In the genomic region with DNA sequence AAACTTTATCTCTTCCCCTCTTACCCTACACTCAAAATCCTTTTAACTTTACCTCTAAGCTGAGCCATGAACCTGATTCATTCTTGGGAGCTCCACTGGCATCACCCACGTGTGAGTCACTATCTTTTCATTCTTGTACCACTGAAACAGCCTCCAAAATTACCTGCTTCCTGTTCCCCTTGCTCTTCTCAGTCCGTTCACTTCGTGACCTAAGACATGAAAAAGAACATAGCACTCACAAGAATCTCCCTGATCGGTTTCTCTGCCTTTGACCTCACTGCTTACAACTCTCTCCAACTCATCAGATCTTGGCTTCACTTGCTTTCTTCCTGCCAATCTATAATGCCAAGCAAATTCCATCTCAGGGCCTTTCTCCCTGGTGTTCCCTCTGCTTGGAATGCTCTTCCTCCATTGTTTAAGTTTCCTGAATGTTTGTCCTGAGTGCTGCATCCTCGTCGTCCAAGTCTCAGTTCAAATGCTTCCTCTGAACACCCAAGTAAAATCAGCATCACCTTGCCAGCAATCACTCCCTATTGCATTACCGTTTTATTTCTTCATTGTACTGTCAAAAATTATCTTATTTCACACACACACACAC, we compare ENCODE assay signal across 8 cellular contexts. TPM values are rescaled to one million over a fixed set of nuclear protein-coding genes. Genes with fewer than 3 reads are reported as not detected.
A peak's percentile ranks its signal among the peaks of the same experiment; 100 is the strongest.
DNase-seq lines count a peak whose midpoint lies in the region; ATAC-seq and TF ChIP-seq lines count a peak whose summit lies in the region.

No MANE protein-coding gene starts in this region.

- H2AFZ ChIP-seq in neural progenitor cell (replicated peaks): no peak overlapping the region

- H3K4me1 ChIP-seq in neural progenitor cell: peaks cover 6% of the 10 kb centered on the region

- H3F3A ChIP-seq in neural progenitor cell (ENCODE audit: low read depth): no peaks in the 10 kb centered on the region

- peak overlapping the region; percentile 1 for H3K27ac Mint-ChIP-seq in activated T-cell treated with anti-CD3 and anti-CD28 coated beads, Interleukin-2, amount 50 U/mL, for 72 hours
- peak overlapping the region; percentile 63 to 64 for H3K27ac Mint-ChIP-seq in natural killer cell treated with Interleukin-12 subunit alpha and Interleukin-12 subunit beta and Interleukin-15 and Interleukin-18, amount 100 ng/mL, for 72 hours
- no peak overlapping the region for H3K27ac Mint-ChIP-seq in neural progenitor cell

- no peak overlapping the region for H3K27ac ChIP-seq in neural progenitor cell

- H3K4me1 Mint-ChIP-seq in activated T-cell treated with anti-CD3 and anti-CD28 coated beads, Interleukin-2, amount 50 U/mL, for 72 hours (ENCODE audit: low read depth): peaks cover 35% of the 10 kb centered on the region
- H3K4me1 Mint-ChIP-seq in natural killer cell treated with Interleukin-12 subunit alpha and Interleukin-12 subunit beta and Interleukin-15 and Interleukin-18, amount 100 ng/mL, for 72 hours (ENCODE audit: low read depth in 2 of 2): peaks cover 38 to 57% of the 10 kb centered on the region in 2 donors
- peaks cover 2% of the 10 kb centered on the region for H3K4me1 Mint-ChIP-seq in neural progenitor cell

- peak; percentile 71 for ATAC-seq in GM18907 (IDR thresholded peaks at IDR 0.05; ENCODE audit: unreplicated experiment)
- peak; percentile 74 for ATAC-seq in HG03064 (IDR thresholded peaks at IDR 0.05; ENCODE audit: low read depth, unreplicated experiment)
- peak; percentile 97 to 98 for ATAC-seq in activated T-cell treated with anti-CD3 and anti-CD28 coated beads, Interleukin-2, amount 50 U/mL, for 72 hours (replicated peaks in 1 of 2)
- ATAC-seq in natural killer cell treated with Interleukin-12 subunit alpha and Interleukin-12 subunit beta and Interleukin-15 and Interleukin-18, amount 100 ng/mL, for 72 hours: peak in 1 of 2 donors; percentile 84
- no peak for ATAC-seq in HG03521 (IDR thresholded peaks at IDR 0.05; ENCODE audit: unreplicated experiment)

- H3K27me3 ChIP-seq in neural progenitor cell: no peaks in the 10 kb centered on the region

- H3K4me3 ChIP-seq in neural progenitor cell: no peak overlapping the region

- no peak overlapping the region for H3K9ac ChIP-seq in neural progenitor cell

- peaks cover 3 to 5% of the 10 kb centered on the region in 2 donors for H3K36me3 Mint-ChIP-seq in activated T-cell treated with anti-CD3 and anti-CD28 coated beads, Interleukin-2, amount 50 U/mL, for 72 hours (ENCODE audit: insufficient read depth in 2 of 2)
- peaks cover 15% of the 10 kb centered on the region for H3K36me3 Mint-ChIP-seq in natural killer cell treated with Interleukin-12 subunit alpha and Interleukin-12 subunit beta and Interleukin-15 and Interleukin-18, amount 100 ng/mL, for 72 hours
- H3K36me3 Mint-ChIP-seq in neural progenitor cell: no peaks in the 10 kb centered on the region

- no peak overlapping the region for H3K4me2 ChIP-seq in neural progenitor cell

- no peaks in the 10 kb centered on the region for H3K9me3 Mint-ChIP-seq in activated T-cell treated with anti-CD3 and anti-CD28 coated beads, Interleukin-2, amount 50 U/mL, for 72 hours
- no peaks in the 10 kb centered on the region for H3K9me3 Mint-ChIP-seq in natural killer cell treated with Interleukin-12 subunit alpha and Interleukin-12 subunit beta and Interleukin-15 and Interleukin-18, amount 100 ng/mL, for 72 hours
- no peaks in the 10 kb centered on the region for H3K9me3 Mint-ChIP-seq in neural progenitor cell

- H4K20me1 ChIP-seq in neural progenitor cell (ENCODE audit: low read depth): no peaks in the 10 kb centered on the region

- in situ Hi-C loops in KBM-7 (cut with MboI; ENCODE audit: low pct_unique_long_range_greater_than_20kb, low sequenced_read_pairs): no loop called here

- no peak for TF ChIP-seq CTCF in neural progenitor cell (IDR thresholded peaks at IDR 0.05)

- no peaks in the 10 kb centered on the region for H3K79me2 ChIP-seq in neural progenitor cell (ENCODE audit: low read depth)

- no peaks in the 10 kb centered on the region for H3K36me3 ChIP-seq in neural progenitor cell

- H3K4me3 Mint-ChIP-seq in activated T-cell treated with anti-CD3 and anti-CD28 coated beads, Interleukin-2, amount 50 U/mL, for 72 hours: peak overlapping the region; percentile 50 to 62
- H3K4me3 Mint-ChIP-seq in natural killer cell treated with Interleukin-12 subunit alpha and Interleukin-12 subunit beta and Interleukin-15 and Interleukin-18, amount 100 ng/mL, for 72 hours: peak overlapping the region; percentile 43
- H3K4me3 Mint-ChIP-seq in neural progenitor cell: no peak overlapping the region

- H3K27me3 Mint-ChIP-seq in activated T-cell treated with anti-CD3 and anti-CD28 coated beads, Interleukin-2, amount 50 U/mL, for 72 hours (ENCODE audit: low read depth): no peaks in the 10 kb centered on the region
- H3K27me3 Mint-ChIP-seq in natural killer cell treated with Interleukin-12 subunit alpha and Interleukin-12 subunit beta and Interleukin-15 and Interleukin-18, amount 100 ng/mL, for 72 hours: no peaks in the 10 kb centered on the region
- peaks cover 2% of the 10 kb centered on the region for H3K27me3 Mint-ChIP-seq in neural progenitor cell (ENCODE audit: insufficient read depth, low read depth)

- DNase-seq in activated T-cell treated with anti-CD3 and anti-CD28 coated beads, Interleukin-2, amount 50 U/mL, for 72 hours: peak; percentile 44 to 65
- DNase-seq in natural killer cell treated with Interleukin-12 subunit alpha and Interleukin-12 subunit beta and Interleukin-15 and Interleukin-18, amount 100 ng/mL, for 72 hours (ENCODE audit: low spot score): no peak
- DNase-seq in neural progenitor cell (ENCODE audit: low spot score): no peak
- DNase-seq in GM03348 (ENCODE audit: low spot score): no peak
- no peak for DNase-seq in KBM-7

- no peaks in the 10 kb centered on the region for H3K9me3 ChIP-seq in neural progenitor cell (ENCODE audit: low read depth)

RNA-seq across cellular contexts. Expression of gene GLIPR1, which starts 9.2 kb away (rescaled TPM):
- 1 to 10 TPM; 6.3 to 10.0 TPM for total RNA-seq in activated T-cell treated with anti-CD3 and anti-CD28 coated beads, Interleukin-2, amount 50 U/mL, for 72 hours
- 10 to 100 TPM; 47.1 to 48.3 TPM for total RNA-seq in natural killer cell treated with Interleukin-12 subunit alpha and Interleukin-12 subunit beta and Interleukin-15 and Interleukin-18, amount 100 ng/mL, for 72 hours
- total RNA-seq in neural progenitor cell (ENCODE audit: low replicate concordance): 0.03 and 0.04 TPM in 2 replicates

RNA-seq across cellular contexts. Expression of gene KRR1, which starts 21.7 kb away (rescaled TPM):
- 10 to 100 TPM; 78.2 to 80.1 TPM for total RNA-seq in activated T-cell treated with anti-CD3 and anti-CD28 coated beads, Interleukin-2, amount 50 U/mL, for 72 hours
- total RNA-seq in natural killer cell treated with Interleukin-12 subunit alpha and Interleukin-12 subunit beta and Interleukin-15 and Interleukin-18, amount 100 ng/mL, for 72 hours: 10 to 100 TPM; 64.4 to 96.4 TPM
- total RNA-seq in neural progenitor cell (ENCODE audit: low replicate concordance): 39.4 and 70.0 TPM in 2 replicates

Comparison
In these comparisons a context has a peak if more than half of its experiments do, and no peak if none do; other contexts are left out.
1. DNase-seq: peak in activated T-cell treated with anti-CD3 and anti-CD28 coated beads, Interleukin-2, amount 50 U/mL, for 72 hours (2 of 2); none in natural killer cell treated with Interleukin-12 subunit alpha and Interleukin-12 subunit beta and Interleukin-15 and Interleukin-18, amount 100 ng/mL, for 72 hours (single experiment), neural progenitor cell (single experiment), GM03348 (single experiment) and KBM-7 (single experiment).
2. RNA of gene GLIPR1, which starts 9.2 kb away (total RNA-seq): 47.1 to 48.3 TPM in natural killer cell treated with Interleukin-12 subunit alpha and Interleukin-12 subunit beta and Interleukin-15 and Interleukin-18, amount 100 ng/mL, for 72 hours; 6.3 to 10.0 TPM in activated T-cell treated with anti-CD3 and anti-CD28 coated beads, Interleukin-2, amount 50 U/mL, for 72 hours and 0.03 to 0.04 TPM in neural progenitor cell; every median in the first group is over 4 times any median in the second.